Comparison of ENCODE assay signal across 8 cellular contexts in genomic region chr2:134120160-134120717, GRCh38.
DNase-seq lines count a peak whose midpoint lies in the region; ATAC-seq and TF ChIP-seq lines count a peak whose summit lies in the region.

No MANE protein-coding gene starts in this region.

- H3K4me1 Mint-ChIP-seq in neural crest cell: peaks cover 26% of the 10 kb centered on the region

- H3K4me3 Mint-ChIP-seq in neural crest cell: no peak overlapping the region

- H3K4me3 ChIP-seq in WI38 (ENCODE audit: low read depth, low read length): peak overlapping the region; percentile 87

- H3K27ac ChIP-seq in epithelial cell of prostate: peak overlapping the region; percentile 90

- no peaks in the 10 kb centered on the region for H3K36me3 Mint-ChIP-seq in neural crest cell (ENCODE audit: low read depth)

- no peak for TF ChIP-seq CTCF in WI38 (IDR thresholded peaks at IDR 0.05; ENCODE audit: low read depth, low read length)
- no peak for TF ChIP-seq CTCF in neural crest cell (conservative IDR thresholded peaks at IDR 0.05)

- H3K27me3 Mint-ChIP-seq in neural crest cell (ENCODE audit: low read depth): peaks cover 23% of the 10 kb centered on the region

- ATAC-seq in GM18517 (IDR thresholded peaks at IDR 0.05; ENCODE audit: unreplicated experiment): peak; percentile 8
- peak; percentile 7 for ATAC-seq in HG02943 (IDR thresholded peaks at IDR 0.05; ENCODE audit: low read depth, unreplicated experiment)

- DNase-seq in epithelial cell of prostate (ENCODE audit: low read depth, low spot score) (no peak), neural crest cell (ENCODE audit: low read depth, low spot score) (peak; percentile 8), globus pallidus (ENCODE audit: low spot score) (no peak), hepatic stellate cell (ENCODE audit: low spot score) (no peak), SW480 (ENCODE audit: low spot score) (no peak)

- H3K9me3 Mint-ChIP-seq in neural crest cell: no peaks in the 10 kb centered on the region

- H3K27ac Mint-ChIP-seq in neural crest cell (ENCODE audit: unreplicated experiment): no peak overlapping the region
